In the genomic region with DNA sequence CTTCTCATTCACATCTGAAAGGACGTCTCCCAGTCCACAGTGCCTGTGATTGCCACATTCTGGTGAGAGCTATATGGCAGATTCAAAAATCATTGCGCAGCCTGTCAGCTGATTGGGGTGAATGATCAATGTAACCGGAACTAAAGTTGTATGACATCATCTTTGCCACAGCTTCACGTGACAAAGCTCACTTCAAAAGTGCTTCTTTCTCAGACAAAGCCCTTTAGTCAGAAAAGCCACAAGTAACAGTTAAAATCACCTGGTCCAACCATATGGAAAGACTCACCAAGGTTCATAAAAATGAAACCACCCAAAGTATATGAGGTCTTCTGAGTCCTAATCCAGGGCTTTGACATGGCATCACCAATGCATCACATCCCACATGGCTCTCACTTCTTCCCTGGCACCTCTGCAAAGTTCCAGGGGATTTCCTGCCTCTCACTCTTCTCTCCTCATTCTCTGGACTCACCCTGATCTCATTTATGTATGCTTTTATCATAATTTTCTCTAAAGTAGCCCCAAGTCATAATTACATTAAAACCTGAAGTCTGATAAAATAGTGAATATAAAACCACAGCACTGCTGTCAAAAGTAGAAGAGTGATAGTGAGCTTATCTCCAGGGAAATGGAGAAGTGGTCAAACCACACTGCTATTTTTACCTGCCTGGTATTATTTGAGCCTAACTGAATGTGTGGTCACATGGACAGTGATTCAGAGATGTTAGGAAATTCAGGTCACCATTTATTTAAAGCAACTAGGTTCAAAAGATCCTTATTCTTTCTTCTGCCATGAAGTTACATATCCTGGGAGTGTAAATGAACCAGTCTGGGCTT, we compare ENCODE assay signal across 8 cellular contexts.
A peak's percentile ranks its signal among the peaks of the same experiment; 100 is the strongest.
DNase-seq lines count a peak whose midpoint lies in the region; ATAC-seq and TF ChIP-seq lines count a peak whose summit lies in the region.

No MANE protein-coding gene starts in this region.

- no peaks in the 10 kb centered on the region for H3K9me2 ChIP-seq in hepatocyte (replicated peaks; ENCODE audit: insufficient read depth)

- H3K27me3 Mint-ChIP-seq in IgD-negative memory B cell: no peaks in the 10 kb centered on the region

- H2AFZ ChIP-seq in hepatocyte: no peak overlapping the region

- H3K27me3 ChIP-seq in BLaER1: no peaks in the 10 kb centered on the region
- H3K27me3 ChIP-seq in hepatocyte: no peaks in the 10 kb centered on the region

- DNase-seq in activated CD4-positive, alpha-beta T cell treated with anti-CD3 and anti-CD28 coated beads, Interleukin-2, amount 50 U/mL, for 24 hours (ENCODE audit: low read depth in 1 of 2, low spot score in 1 of 2): peak; percentile 13 to 67
- DNase-seq in hepatocyte (ENCODE audit: low spot score): peak; percentile 12
- DNase-seq in stimulated activated naive CD8-positive, alpha-beta T cell treated with anti-CD3 and anti-CD28 coated beads, Interleukin-15, Interleukin-2, amounts not matched to agents 100 U/mL and 50 U/mL, for 24 hours: peak; percentile 66
- no peak for DNase-seq in SW 1271 (lab: John Stamatoyannopoulos, UW)
- no peak for DNase-seq in cerebellum (ENCODE audit: low spot score)

- H3K4me3 ChIP-seq in BLaER1 (peak overlapping the region; percentile 42), hepatocyte (no peak overlapping the region)

- peak overlapping the region in 3 of 4 donors; percentile 7 to 77 (median 34) for H3K4me3 Mint-ChIP-seq in IgD-negative memory B cell

- H3K79me2 ChIP-seq in hepatocyte: no peaks in the 10 kb centered on the region

- H3K27ac ChIP-seq in BLaER1 (peak overlapping the region; percentile 79), hepatocyte (peak overlapping the region; percentile 69)

- no peak for TF ChIP-seq CTCF in hepatocyte (IDR thresholded peaks at IDR 0.05; ENCODE audit: poor library complexity)

- ATAC-seq in GM21447 (IDR thresholded peaks at IDR 0.05; ENCODE audit: unreplicated experiment): peak; percentile 51
- ATAC-seq in stimulated activated naive CD8-positive, alpha-beta T cell treated with anti-CD3 and anti-CD28 coated beads, Interleukin-15, Interleukin-2, amounts not matched to agents 100 U/mL and 50 U/mL, for 24 hours: peak; percentile 84

- H3K9ac ChIP-seq in BLaER1: peak overlapping the region; percentile 61; the same call in 1 of the 2 replicates

- peak overlapping the region; percentile 21 to 72 (median 54) for H3K27ac Mint-ChIP-seq in IgD-negative memory B cell

- peaks cover 34 to 56% (median 44%) of the 10 kb centered on the region in 3 donors for H3K4me1 Mint-ChIP-seq in IgD-negative memory B cell

- H3K36me3 ChIP-seq in BLaER1 (no peaks in the 10 kb centered on the region), hepatocyte (replicated peaks; ENCODE audit: insufficient read depth, low read depth) (no peaks in the 10 kb centered on the region)

- H4K20me1 ChIP-seq in BLaER1: no peaks in the 10 kb centered on the region
- no peaks in the 10 kb centered on the region for H4K20me1 ChIP-seq in hepatocyte (ENCODE audit: insufficient read depth, poor library complexity, severe bottlenecking)

- H3K36me3 Mint-ChIP-seq in IgD-negative memory B cell: no peaks in the 10 kb centered on the region

- H3K9me3 ChIP-seq in BLaER1 (0 out of 2 replicates have a peak, but pooled peaks cover 4% of the 10 kb centered on the region), hepatocyte (ENCODE audit: low read depth) (no peaks in the 10 kb centered on the region)

- H3K9me3 Mint-ChIP-seq in IgD-negative memory B cell: no peaks in the 10 kb centered on the region

- H3K4me1 ChIP-seq in BLaER1: peaks cover 84% of the 10 kb centered on the region
- H3K4me1 ChIP-seq in hepatocyte (ENCODE audit: insufficient read depth): no peaks in the 10 kb centered on the region

- WGBS in hepatocyte (ENCODE audit: low lambda C conversion rate, missing lambda C conversion rate): 86% methylated on average over 4 of the region's 4 CpGs

- H3K4me2 ChIP-seq in BLaER1: peak overlapping the region; percentile 90
- H3K4me2 ChIP-seq in hepatocyte: no peak overlapping the region

Comparison
In these comparisons a context has a peak if more than half of its experiments do, and no peak if none do; other contexts are left out.
1. DNase-seq: peak in activated CD4-positive, alpha-beta T cell treated with anti-CD3 and anti-CD28 coated beads, Interleukin-2, amount 50 U/mL, for 24 hours (2 of 2), hepatocyte (single experiment) and stimulated activated naive CD8-positive, alpha-beta T cell treated with anti-CD3 and anti-CD28 coated beads, Interleukin-15, Interleukin-2, amounts not matched to agents 100 U/mL and 50 U/mL, for 24 hours (single experiment); none in SW 1271 (0 of 2) and cerebellum (single experiment).